13 cellular contexts compared by ENCODE assay signal in the genomic region with DNA sequence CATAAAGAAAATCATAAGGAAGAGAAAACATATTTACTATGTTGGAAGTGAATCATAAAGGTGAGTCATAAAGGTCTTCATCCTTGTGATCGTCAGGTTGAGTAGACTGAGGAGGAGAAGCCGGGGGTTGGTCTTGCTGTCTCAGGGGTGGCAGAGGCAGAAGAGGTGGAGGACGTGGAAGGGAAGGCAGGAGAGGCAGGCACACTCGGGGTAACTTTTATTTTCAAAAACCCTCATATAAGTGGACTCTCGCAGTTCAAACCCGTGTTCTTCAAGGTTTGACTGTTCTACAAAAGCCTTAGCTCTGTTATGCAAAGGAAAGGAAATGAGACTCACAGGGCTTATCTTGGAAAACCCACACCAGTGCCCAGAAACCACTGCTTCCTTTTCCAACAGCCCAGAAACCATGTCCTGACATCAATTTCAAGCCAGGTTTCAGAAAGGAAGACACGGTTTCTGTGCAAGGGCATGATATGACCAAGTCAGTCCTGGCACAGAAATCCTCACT. TPM values are rescaled to one million over a fixed set of nuclear protein-coding genes. Genes with fewer than 3 reads are reported as not detected.
A peak's percentile ranks its signal among the peaks of the same experiment; 100 is the strongest.
DNase-seq lines count a peak whose midpoint lies in the region; ATAC-seq, FAIRE-seq and TF ChIP-seq lines count a peak whose summit lies in the region.
"Had no signal": no experiment of that assay in that cellular context is flagged by ENCODE, and none has a peak within 500 bp of the region (broad histone marks: within the 10 kb centered on the region; RNA-seq: fewer than 3 reads in every experiment).

No MANE protein-coding gene starts in this region.

- no peaks in the 10 kb centered on the region for H3K9me3 Mint-ChIP-seq in activated naive CD4-positive, alpha-beta T cell treated with anti-CD3 and anti-CD28 coated beads, Interleukin-2, amount 50 U/mL, for 24 hours
- H3K9me3 Mint-ChIP-seq: H9, memory B cell had no signal

- 0 out of 2 replicates have a peak overlapping the region, but pooled peaks have one; percentile 4 for H3K4me3 ChIP-seq in OCI-LY3 (ENCODE audit: low read length)

- no peak for TF ChIP-seq CTCF in OCI-LY3 (IDR thresholded peaks at IDR 0.05; ENCODE audit: low read depth, low read length)

- peaks cover 23% of the 10 kb centered on the region for H3K4me1 Mint-ChIP-seq in activated naive CD4-positive, alpha-beta T cell treated with anti-CD3 and anti-CD28 coated beads, Interleukin-2, amount 50 U/mL, for 24 hours

- no peak overlapping the region for H2AFZ ChIP-seq in OCI-LY3 (ENCODE audit: low read depth, low read length)

- no peaks in the 10 kb centered on the region for H3K36me3 ChIP-seq in OCI-LY3 (replicated peaks; ENCODE audit: low read depth, low read length)

- DNase-seq in GM19239 (ENCODE audit: insufficient read length, low spot score): no peak
- peak; percentile 24 to 38 (median 29) for DNase-seq in stimulated activated CD4-positive, alpha-beta T cell treated with anti-CD3 and anti-CD28 coated beads, Interleukin-12 subunit alpha, Interleukin-12 subunit beta, amount 100 ng/mL, for 48 hours (ENCODE audit: low read depth in 2 of 3, low spot score in 1 of 3)
- no peak for DNase-seq in NOMO-1 treated with DMSO at 0.1 percent for 48 hours (lab: John Stamatoyannopoulos, UW; ENCODE audit: unreplicated experiment)
- DNase-seq in cerebellum (ENCODE audit: low spot score): no peak
- DNase-seq in glomerular visceral epithelial cell (ENCODE audit: extremely low spot score): no peak
- DNase-seq: effector memory CD4-positive, alpha-beta T cell; H9; NCI-H1048 had no signal

- H3K9ac ChIP-seq in OCI-LY3 (ENCODE audit: low read length): no peak overlapping the region

- no peaks in the 10 kb centered on the region for H3K27me3 Mint-ChIP-seq in activated naive CD4-positive, alpha-beta T cell treated with anti-CD3 and anti-CD28 coated beads, Interleukin-2, amount 50 U/mL, for 24 hours

- ATAC-seq in GM18867 (IDR thresholded peaks at IDR 0.05; ENCODE audit: unreplicated experiment): no peak

- H3K36me3 Mint-ChIP-seq in activated naive CD4-positive, alpha-beta T cell treated with anti-CD3 and anti-CD28 coated beads, Interleukin-2, amount 50 U/mL, for 24 hours: no peaks in the 10 kb centered on the region
- H3K36me3 Mint-ChIP-seq: memory B cell had no signal

- peaks cover 13% of the 10 kb centered on the region for H3K4me1 ChIP-seq in OCI-LY3 (ENCODE audit: low read length)

- no peaks in the 10 kb centered on the region for H3K9me3 ChIP-seq in OCI-LY3 (ENCODE audit: insufficient read depth, low read length)

- H3K4me2 ChIP-seq in OCI-LY3 (ENCODE audit: low read length): peak overlapping the region; percentile 33

- peak; percentile 39 for FAIRE-seq in GM19239 (lab: Jason Lieb, UNC)
- FAIRE-seq: TTC549 had no signal

- no peak overlapping the region for H3K27ac ChIP-seq in OCI-LY3 (ENCODE audit: low read length)

- H3K4me3 Mint-ChIP-seq in activated naive CD4-positive, alpha-beta T cell treated with anti-CD3 and anti-CD28 coated beads, Interleukin-2, amount 50 U/mL, for 24 hours: peak overlapping the region; percentile 23
- H3K4me3 Mint-ChIP-seq: H9, memory B cell had no signal

- peaks cover 4% of the 10 kb centered on the region; the same call in 1 of the 2 replicates for H3K27me3 ChIP-seq in OCI-LY3 (ENCODE audit: low read depth, low read length)

- no peaks in the 10 kb centered on the region for H4K20me1 ChIP-seq in OCI-LY3 (ENCODE audit: insufficient read depth, low read length)

- no peaks in the 10 kb centered on the region for H3K79me2 ChIP-seq in OCI-LY3 (ENCODE audit: low read length)

- H3K27ac Mint-ChIP-seq in activated naive CD4-positive, alpha-beta T cell treated with anti-CD3 and anti-CD28 coated beads, Interleukin-2, amount 50 U/mL, for 24 hours: peak overlapping the region; percentile 23
- H3K27ac Mint-ChIP-seq: H9, memory B cell had no signal

RNA-seq across cellular contexts. Expression of a gene that starts 14.0 kb away (rescaled TPM):
- not detected for total RNA-seq in cerebellum

Comparison
In these comparisons a context has a peak if more than half of its experiments do, and no peak if none do; other contexts are left out.
1. DNase-seq: peak in stimulated activated CD4-positive, alpha-beta T cell treated with anti-CD3 and anti-CD28 coated beads, Interleukin-12 subunit alpha, Interleukin-12 subunit beta, amount 100 ng/mL, for 48 hours (3 of 3); none in GM19239 (single experiment), NOMO-1 treated with DMSO at 0.1 percent for 48 hours (single experiment), cerebellum (single experiment) and glomerular visceral epithelial cell (single experiment).